Comparison of ENCODE assay signal across 17 cellular contexts in the genomic region with DNA sequence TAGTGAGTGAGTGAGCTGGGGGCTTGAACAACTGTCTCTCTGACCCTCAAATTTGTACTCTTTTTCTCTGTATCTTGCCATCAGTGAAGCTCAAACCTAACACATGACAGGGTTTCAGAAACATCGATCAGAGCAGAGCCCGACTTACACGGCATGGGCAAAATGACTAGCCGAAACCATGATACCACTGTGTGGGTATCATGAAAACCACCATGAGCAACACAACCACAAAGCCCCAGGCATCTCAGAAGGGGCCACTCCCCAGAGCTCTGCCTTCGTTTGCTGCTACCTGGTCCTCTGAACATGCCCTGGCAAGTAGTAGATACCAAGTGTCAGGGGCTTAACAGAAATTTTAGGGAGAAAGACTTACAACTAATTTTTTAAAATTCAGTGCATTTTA.
DNase-seq lines count a peak whose midpoint lies in the region; ATAC-seq, FAIRE-seq and TF ChIP-seq lines count a peak whose summit lies in the region.
"Had no signal": no experiment of that assay in that cellular context is flagged by ENCODE, and none has a peak within 500 bp of the region (broad histone marks: within the 10 kb centered on the region; RNA-seq: fewer than 3 reads in every experiment).

No MANE protein-coding gene starts in this region.

- RAD21 ChIA-PET in GM12878 (lab: Charles Lee; ENCODE audit: unreplicated experiment): no interaction called here

- no peak overlapping the region for H3K4me2 ChIP-seq in GM12878 (ENCODE audit: control insufficient read depth, insufficient read depth)

- in situ Hi-C loops in GM12878 (cut with MboI): no loop called here

- DNase-seq in stimulated activated CD4-positive, alpha-beta T cell treated with anti-CD3 and anti-CD28 coated beads, Interleukin-1b, Interleukin-23, amount 100 ng/mL, for 48 hours: peak; percentile 13
- no peak for DNase-seq in stimulated activated CD4-positive, alpha-beta T cell treated with anti-CD3 and anti-CD28 coated beads, Interleukin-2, amount 100 ng/mL, for 48 hours
- DNase-seq in HPDE6-E6E7 (ENCODE audit: extremely low spot score): peak; percentile 36
- no peak for DNase-seq in GM12878 (ENCODE audit: low read depth, low spot score)
- peak; percentile 47 for DNase-seq in urothelium cell line (ENCODE audit: low spot score)
- DNase-seq in AG08395 (ENCODE audit: low spot score): no peak
- DNase-seq in NK-92 treated with Interleukin-12 subunit alpha and Interleukin-12 subunit beta, amount 100 ng/mL, for 24 hours (lab: John Stamatoyannopoulos, UW): no peak
- DNase-seq: activated CD4-positive, alpha-beta T cell treated with anti-CD3 and anti-CD28 coated beads for 4 hours; AML-193; dorsolateral prefrontal cortex; NCI-H2081 treated with DMSO at 0.1 percent for 48 hours; NCI-H774; SHP77 treated with DMSO at 0.1 percent for 48 hours had no signal

- POLR2A ChIA-PET in GM12878 (lab: Charles Lee): interaction anchor here (0.6 kb wide), 1 partner anchor 659 kb away, joined by 5 read pairs; no protein-coding TSS in a partner anchor

- no peak for TF ChIP-seq RAD21 in GM12878 (IDR thresholded peaks at IDR 0.05; ENCODE audit: insufficient read depth, low read depth, low read length)

- H3K9me3 ChIP-seq in GM12878 (replicated peaks; ENCODE audit: control insufficient read depth, insufficient read depth, low read length): no peaks in the 10 kb centered on the region; the same call in 2 of the 3 replicates
- H3K9me3 ChIP-seq: pancreas had no signal

- no peaks in the 10 kb centered on the region for H3K79me2 ChIP-seq in GM12878 (ENCODE audit: control insufficient read depth, insufficient read depth, low read length)

- TF ChIP-seq POLR2A in GM12878 (IDR thresholded peaks at IDR 0.05; ENCODE audit: low read depth, low read length): no peak

- no TSS peak for BruUV-seq in GM12878 (replicated peaks; lab: Mats Ljungman, UMichigan)

- no peaks in the 10 kb centered on the region for H4K20me1 ChIP-seq in GM12878 (ENCODE audit: control insufficient read depth, insufficient read depth)

- H3K4me1 ChIP-seq in GM12878 (ENCODE audit: control insufficient read depth, insufficient read depth, low read length): no peaks in the 10 kb centered on the region

- ATAC-seq in GM12878 (peak; percentile 83), HG02884 (IDR thresholded peaks at IDR 0.05; ENCODE audit: unreplicated experiment) (no peak)
- ATAC-seq: left lobe of liver had no signal

- intact Hi-C loops in GM12878 (cut with micrococcal nuclease; ENCODE audit: unreplicated experiment): no loop called here

- 2% methylated on average over 5 of the region's 5 CpGs for WGBS in GM12878 (ENCODE audit: insufficient coverage, insufficient replicate concordance, low lambda C conversion rate, missing lambda C conversion rate)

- no peak for FAIRE-seq in GM12878 (lab: Jason Lieb, UNC)
- no peak for FAIRE-seq in urothelium cell line (lab: Jason Lieb, UNC)
- FAIRE-seq: pancreas had no signal

- no peak for TF ChIP-seq EP300 in GM12878 (IDR thresholded peaks at IDR 0.05; ENCODE audit: borderline replicate concordance in 1 of 2, control insufficient read depth in 1 of 2, low read depth in 2 of 2, low read length in 2 of 2)

- SMC1A ChIA-PET in GM12878 (lab: Charles Lee; ENCODE audit: uncharacterized antibody, unreplicated experiment): no interaction called here

- H3K9ac ChIP-seq in GM12878 (ENCODE audit: control insufficient read depth, insufficient read depth, low read length): no peak overlapping the region

- no peak for TF ChIP-seq CTCF in GM12878 (IDR thresholded peaks at IDR 0.05 in 2 of 3, conservative IDR thresholded peaks at IDR 0.05 in 1 of 3; ENCODE audit: control insufficient read depth in 2 of 3, extremely low read depth in 1 of 3, insufficient read depth in 1 of 3, low read depth in 3 of 3, low read length in 3 of 3)

- CTCF ChIA-PET in GM12878 (lab: Yijun Ruan, JAX): no interaction called here

- no peak overlapping the region for H2AFZ ChIP-seq in GM12878 (ENCODE audit: control insufficient read depth, low read depth, low read length)

- H3K4me3 ChIP-seq in GM12878: no peak overlapping the region
- H3K4me3 ChIP-seq: dorsolateral prefrontal cortex, pancreas, skin epidermis had no signal

- H3K27ac ChIP-seq in GM12878 (ENCODE audit: control insufficient read depth, insufficient read depth): no peak overlapping the region
- H3K27ac ChIP-seq: skin epidermis had no signal

- no peaks in the 10 kb centered on the region; a peak in 2 of 4 replicates for H3K27me3 ChIP-seq in GM12878 (replicated peaks in 1 of 2; ENCODE audit: control insufficient read depth in 2 of 2, insufficient read depth in 2 of 2, low read length in 1 of 2)
- H3K27me3 ChIP-seq: pancreas had no signal

- no peaks in the 10 kb centered on the region for H3K36me3 ChIP-seq in GM12878 (ENCODE audit: control insufficient read depth in 2 of 2, insufficient read depth in 2 of 2, low read length in 1 of 2)
- H3K36me3 ChIP-seq: pancreas had no signal

TF ChIP-seq in GM12878, 131 proteins besides CTCF, POLR2A, EP300 and RAD21 (continues in another document):
- TF ChIP-seq JUND (IDR thresholded peaks at IDR 0.05; ENCODE audit: low read depth, low read length) (no peak), BMI1 (IDR thresholded peaks at IDR 0.05; ENCODE audit: borderline replicate concordance) (no peak), ETV6 (conservative IDR thresholded peaks at IDR 0.05 in 1 of 2, IDR thresholded peaks at IDR 0.05 in 1 of 2; ENCODE audit: borderline replicate concordance in 1 of 2, low read depth in 1 of 2) (no peak), HDAC6 (IDR thresholded peaks at IDR 0.05; ENCODE audit: unreplicated experiment) (no peak), SIN3A (IDR thresholded peaks at IDR 0.05; ENCODE audit: low read depth, low read length) (no peak), LARP7 (IDR thresholded peaks at IDR 0.05) (no peak), ZNF207 (IDR thresholded peaks at IDR 0.05; ENCODE audit: borderline replicate concordance) (no peak), KDM1A (IDR thresholded peaks at IDR 0.05; ENCODE audit: borderline replicate concordance) (no peak), CHD4 (IDR thresholded peaks at IDR 0.05) (no peak), NR2C1 (IDR thresholded peaks at IDR 0.05) (no peak)
- TF ChIP-seq, protein P1, sequence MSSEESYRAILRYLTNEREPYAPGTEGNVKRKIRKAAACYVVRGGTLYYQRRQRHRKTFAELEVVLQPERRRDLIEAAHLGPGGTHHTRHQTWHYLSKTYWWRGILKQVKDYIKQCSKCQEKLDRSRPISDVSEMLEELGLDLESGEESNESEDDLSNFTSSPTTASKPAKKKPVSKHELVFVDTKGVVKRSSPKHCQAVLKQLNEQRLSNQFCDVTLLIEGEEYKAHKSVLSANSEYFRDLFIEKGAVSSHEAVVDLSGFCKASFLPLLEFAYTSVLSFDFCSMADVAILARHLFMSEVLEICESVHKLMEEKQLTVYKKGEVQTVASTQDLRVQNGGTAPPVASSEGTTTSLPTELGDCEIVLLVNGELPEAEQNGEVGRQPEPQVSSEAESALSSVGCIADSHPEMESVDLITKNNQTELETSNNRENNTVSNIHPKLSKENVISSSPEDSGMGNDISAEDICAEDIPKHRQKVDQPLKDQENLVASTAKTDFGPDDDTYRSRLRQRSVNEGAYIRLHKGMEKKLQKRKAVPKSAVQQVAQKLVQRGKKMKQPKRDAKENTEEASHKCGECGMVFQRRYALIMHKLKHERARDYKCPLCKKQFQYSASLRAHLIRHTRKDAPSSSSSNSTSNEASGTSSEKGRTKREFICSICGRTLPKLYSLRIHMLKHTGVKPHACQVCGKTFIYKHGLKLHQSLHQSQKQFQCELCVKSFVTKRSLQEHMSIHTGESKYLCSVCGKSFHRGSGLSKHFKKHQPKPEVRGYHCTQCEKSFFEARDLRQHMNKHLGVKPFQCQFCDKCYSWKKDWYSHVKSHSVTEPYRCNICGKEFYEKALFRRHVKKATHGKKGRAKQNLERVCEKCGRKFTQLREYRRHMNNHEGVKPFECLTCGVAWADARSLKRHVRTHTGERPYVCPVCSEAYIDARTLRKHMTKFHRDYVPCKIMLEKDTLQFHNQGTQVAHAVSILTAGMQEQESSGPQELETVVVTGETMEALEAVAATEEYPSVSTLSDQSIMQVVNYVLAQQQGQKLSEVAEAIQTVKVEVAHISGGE (CRISPR knock-in tag; IDR thresholded peaks at IDR 0.05): no peak
- TF ChIP-seq, protein P2, sequence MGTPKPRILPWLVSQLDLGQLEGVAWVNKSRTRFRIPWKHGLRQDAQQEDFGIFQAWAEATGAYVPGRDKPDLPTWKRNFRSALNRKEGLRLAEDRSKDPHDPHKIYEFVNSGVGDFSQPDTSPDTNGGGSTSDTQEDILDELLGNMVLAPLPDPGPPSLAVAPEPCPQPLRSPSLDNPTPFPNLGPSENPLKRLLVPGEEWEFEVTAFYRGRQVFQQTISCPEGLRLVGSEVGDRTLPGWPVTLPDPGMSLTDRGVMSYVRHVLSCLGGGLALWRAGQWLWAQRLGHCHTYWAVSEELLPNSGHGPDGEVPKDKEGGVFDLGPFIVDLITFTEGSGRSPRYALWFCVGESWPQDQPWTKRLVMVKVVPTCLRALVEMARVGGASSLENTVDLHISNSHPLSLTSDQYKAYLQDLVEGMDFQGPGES (IDR thresholded peaks at IDR 0.05): no peak

Comparison
In these comparisons a context has a peak if more than half of its experiments do, and no peak if none do; other contexts are left out.
1. DNase-seq: peak in stimulated activated CD4-positive, alpha-beta T cell treated with anti-CD3 and anti-CD28 coated beads, Interleukin-1b, Interleukin-23, amount 100 ng/mL, for 48 hours (single experiment), HPDE6-E6E7 (single experiment) and urothelium cell line (single experiment); none in stimulated activated CD4-positive, alpha-beta T cell treated with anti-CD3 and anti-CD28 coated beads, Interleukin-2, amount 100 ng/mL, for 48 hours (0 of 2), GM12878 (single experiment), AG08395 (single experiment) and NK-92 treated with Interleukin-12 subunit alpha and Interleukin-12 subunit beta, amount 100 ng/mL, for 24 hours (single experiment).